ENCODE assay signal across 9 cellular contexts in the genomic region with DNA sequence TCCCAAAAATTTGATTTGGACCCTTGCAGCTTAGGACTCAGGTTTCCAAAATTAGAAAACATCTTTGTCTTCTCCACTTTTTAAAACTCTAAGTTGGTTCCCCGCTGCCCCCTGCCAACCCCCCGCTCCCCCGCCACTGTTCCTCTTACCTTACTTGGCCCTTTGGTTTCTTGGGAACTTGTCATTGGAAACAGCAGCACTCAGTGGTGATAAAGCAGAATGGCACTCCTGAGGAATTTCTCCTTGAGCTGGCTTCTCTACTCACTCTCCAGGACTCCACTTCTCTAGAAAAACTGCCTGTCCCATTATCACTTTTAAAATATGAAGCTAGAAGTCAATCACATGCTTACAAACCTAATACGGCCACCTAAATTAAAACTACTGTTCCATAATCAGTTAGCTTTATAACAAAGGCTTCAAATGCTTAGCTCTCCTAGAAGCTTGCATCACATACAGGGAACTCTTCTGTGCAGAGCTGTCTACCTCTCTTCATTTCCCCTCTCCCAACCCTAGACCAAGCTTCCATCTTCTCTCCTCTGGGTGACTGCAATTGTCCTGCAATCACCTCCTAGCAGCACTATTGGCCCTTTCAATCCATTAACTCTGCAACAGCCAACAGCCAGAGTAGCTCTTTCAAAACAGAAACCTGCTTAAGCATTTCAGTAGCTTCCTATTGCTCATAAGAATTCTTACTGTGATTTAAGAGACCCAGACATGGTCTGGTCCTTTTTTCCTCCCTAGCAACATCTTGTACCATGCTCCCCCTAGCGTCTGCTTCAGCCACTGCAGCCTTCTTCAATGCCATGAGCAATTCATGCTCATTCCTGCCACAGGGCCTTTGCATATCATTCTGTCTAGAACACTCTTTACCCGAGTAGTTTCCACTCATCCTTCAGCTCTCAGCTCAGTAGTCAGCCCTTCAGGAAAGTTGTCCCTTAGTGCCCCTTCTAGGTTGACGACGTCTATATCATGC. TPM values are rescaled to one million over a fixed set of nuclear protein-coding genes. Genes with fewer than 3 reads are reported as not detected.
DNase-seq lines count a peak whose midpoint lies in the region; ATAC-seq, FAIRE-seq and TF ChIP-seq lines count a peak whose summit lies in the region.
"Had no signal": no experiment of that assay in that cellular context is flagged by ENCODE, and none has a peak within 500 bp of the region (broad histone marks: within the 10 kb centered on the region; RNA-seq: fewer than 3 reads in every experiment).

No MANE protein-coding gene starts in this region.

- DNase-seq in NCI-H1105 (lab: John Stamatoyannopoulos, UW) (peak; percentile 7), NCI-H1105 treated with DMSO at 0.1 percent for 48 hours (lab: John Stamatoyannopoulos, UW) (no peak), NCI-H146 treated with DMSO at 0.1 percent for 48 hours (lab: John Stamatoyannopoulos, UW; ENCODE audit: unreplicated experiment) (peak; percentile 7), bronchial epithelial cell (ENCODE audit: low read depth) (peak; percentile 51), kidney (peak; percentile 75)
- peak; percentile 80 to 82 for DNase-seq in stimulated activated CD4-positive, alpha-beta T cell treated with anti-CD3 and anti-CD28 coated beads, Interleukin-2, amount 100 ng/mL, for 24 hours

- peak; percentile 91 for TF ChIP-seq CTCF in WI38 (IDR thresholded peaks at IDR 0.05; ENCODE audit: low read depth, low read length)
- TF ChIP-seq CTCF in bronchial epithelial cell (IDR thresholded peaks at IDR 0.05; ENCODE audit: insufficient read depth, low read length, severe bottlenecking) = peak; percentile 60
- TF ChIP-seq CTCF in kidney (IDR thresholded peaks at IDR 0.05; ENCODE audit: borderline replicate concordance, extremely low read depth, insufficient read depth) = peak; percentile 74

- no peaks in the 10 kb centered on the region for H3K27me3 ChIP-seq in bronchial epithelial cell (ENCODE audit: control insufficient read depth, insufficient read depth, low read length)
- H3K27me3 ChIP-seq: BLaER1 had no signal

- ATAC-seq in HG02588 (IDR thresholded peaks at IDR 0.05; ENCODE audit: unreplicated experiment) = peak; percentile 81

- intact Hi-C loops in kidney (cut with DNase I) = no loop called here

- no peaks in the 10 kb centered on the region for H3K4me1 ChIP-seq in kidney (ENCODE audit: control insufficient read depth in 1 of 2, insufficient read depth in 1 of 2, low read depth in 1 of 2, low read length in 2 of 2)

- no peak overlapping the region for H3K27ac ChIP-seq in kidney (ENCODE audit: low read depth in 2 of 2, low read length in 2 of 2)
- H3K27ac ChIP-seq: BLaER1 had no signal

- H3K9ac ChIP-seq in kidney (ENCODE audit: low read length in 2 of 2) = no peak overlapping the region
- H3K9ac ChIP-seq: BLaER1 had no signal

- no peaks in the 10 kb centered on the region for H3K9me3 ChIP-seq in kidney (ENCODE audit: control insufficient read depth in 1 of 2, low read length in 2 of 2)
- H3K9me3 ChIP-seq: BLaER1 had no signal

- H3K4me3 ChIP-seq in WI38 (ENCODE audit: low read depth, low read length) = no peak overlapping the region
- H3K4me3 ChIP-seq in bronchial epithelial cell (ENCODE audit: low read depth, low read length) = no peak overlapping the region
- no peak overlapping the region for H3K4me3 ChIP-seq in kidney (ENCODE audit: low read length in 2 of 2)
- H3K4me3 ChIP-seq: BLaER1 had no signal

- no peak for FAIRE-seq in bronchial epithelial cell (lab: Jason Lieb, UNC)
- no peak for FAIRE-seq in kidney (lab: Jason Lieb, UNC)

- H3K36me3 ChIP-seq in bronchial epithelial cell (ENCODE audit: control insufficient read depth, insufficient read depth, low read length) (no peaks in the 10 kb centered on the region), kidney (ENCODE audit: control insufficient read depth in 1 of 2, insufficient read depth in 2 of 2, low read length in 2 of 2) (no peaks in the 10 kb centered on the region)
- H3K36me3 ChIP-seq: BLaER1 had no signal

RNA-seq across cellular contexts. Expression of a gene that starts 15.2 kb away (rescaled TPM):
- total RNA-seq in bronchial epithelial cell = 8.1 and 9.5 TPM in 2 replicates
- 13.5 TPM for total RNA-seq in kidney
- 4.2 TPM for polyA plus RNA-seq in kidney (ENCODE audit: insufficient read depth, low read depth, low replicate concordance)
